ENCODE assay signal across 1 cellular context in the genomic region with DNA sequence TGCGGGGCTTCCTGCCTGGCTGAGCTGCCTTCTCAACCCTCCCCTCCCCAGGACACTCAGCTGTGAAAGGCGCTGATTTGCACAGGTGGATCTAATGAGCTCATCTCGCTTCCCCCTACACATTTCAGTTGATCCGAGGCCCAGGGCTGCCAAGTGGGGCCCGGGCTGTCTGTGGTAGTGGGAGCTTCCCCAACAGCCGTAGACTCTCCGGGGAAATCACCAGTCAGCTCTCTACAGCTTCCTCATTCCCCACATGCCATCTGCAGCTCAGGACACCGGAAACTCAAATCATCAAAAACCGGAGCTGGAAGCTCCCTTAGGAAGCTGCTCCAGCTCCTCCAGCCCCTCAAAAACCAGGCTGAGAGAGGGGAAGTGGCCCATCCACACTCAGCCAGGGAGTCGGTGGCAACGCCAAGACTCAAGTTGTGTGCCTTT.
TF ChIP-seq lines count a peak whose summit lies in the region.

No MANE protein-coding gene starts in this region.

TF ChIP-seq in HEK293T, 16 proteins besides CTCF, POLR2A, EP300 and RAD21:
- TF ChIP-seq FOXA1 (IDR thresholded peaks at IDR 0.05) (no peak), ARNT (IDR thresholded peaks at IDR 0.05) (no peak), LEF1 (IDR thresholded peaks at IDR 0.05; ENCODE audit: borderline replicate concordance) (no peak), HDGF (IDR thresholded peaks at IDR 0.05; ENCODE audit: borderline replicate concordance) (no peak), NFRKB (IDR thresholded peaks at IDR 0.05) (no peak), CTBP1 (IDR thresholded peaks at IDR 0.05; ENCODE audit: borderline replicate concordance) (no peak), ZNF384 (IDR thresholded peaks at IDR 0.05) (no peak), L3MBTL2 (conservative IDR thresholded peaks at IDR 0.05) (no peak)
